ENCODE assay signal across 9 cellular contexts in genomic region chr13:31742102-31742695, GRCh38. TPM values are rescaled to one million over a fixed set of nuclear protein-coding genes. Genes with fewer than 3 reads are reported as not detected.
DNase-seq lines count a peak whose midpoint lies in the region; ATAC-seq, FAIRE-seq and TF ChIP-seq lines count a peak whose summit lies in the region.
"Had no signal": no experiment of that assay in that cellular context is flagged by ENCODE, and none has a peak within 500 bp of the region (broad histone marks: within the 10 kb centered on the region; RNA-seq: fewer than 3 reads in every experiment).

No MANE protein-coding gene starts in this region.

- CTCF ChIA-PET in GM12878 (lab: Yijun Ruan, JAX) = interaction anchor here (1.0 to 3.7 kb wide), 4 partner anchors 267 to 500 kb away, joined by 3 to 52 read pairs (median 4); no protein-coding TSS in a partner anchor

- H3K4me2 ChIP-seq in H9 (ENCODE audit: insufficient read depth, insufficient read length, low read length) (no peak overlapping the region), GM12878 (ENCODE audit: control insufficient read depth, insufficient read depth) (no peak overlapping the region)

- TF ChIP-seq EP300 in GM12878 (IDR thresholded peaks at IDR 0.05; ENCODE audit: borderline replicate concordance in 1 of 2, control insufficient read depth in 1 of 2, low read depth in 2 of 2, low read length in 2 of 2) = no peak

- H2AK5ac ChIP-seq in H9 (ENCODE audit: insufficient read length, low read length) = no peak overlapping the region

- H3K27me3 ChIP-seq in H9 (ENCODE audit: insufficient read depth, low read length) = no peaks in the 10 kb centered on the region
- H3K27me3 ChIP-seq in GM12878 (replicated peaks in 1 of 2; ENCODE audit: control insufficient read depth in 2 of 2, insufficient read depth in 2 of 2, low read length in 1 of 2) = no peaks in the 10 kb centered on the region; a peak in 1 of 4 replicates

- BruUV-seq in GM12878 (replicated peaks; lab: Mats Ljungman, UMichigan) = no TSS peak

- no peaks in the 10 kb centered on the region for H3K27me3 Mint-ChIP-seq in H9 (ENCODE audit: low read depth)

- H3K23me2 ChIP-seq in H9 (ENCODE audit: insufficient read length, low read depth, low read length, poor library complexity, severe bottlenecking) = no peaks in the 10 kb centered on the region

- intact Hi-C loops in GM12878 (cut with micrococcal nuclease; ENCODE audit: unreplicated experiment) = loop anchor here (1.0 to 5.0 kb wide), 3 partner anchors 205 to 506 kb away; no protein-coding TSS in a partner anchor

- peaks cover 2 to 8% of the 10 kb centered on the region in 2 experiments; a peak in 3 of 4 replicates for H3K4me1 Mint-ChIP-seq in H9

- in situ Hi-C loops in GM12878 (cut with MboI) = no loop called here

- no peak overlapping the region for H2BK12ac ChIP-seq in H9 (ENCODE audit: insufficient read length, low read depth, low read length)

- no peaks in the 10 kb centered on the region for H3K36me3 Mint-ChIP-seq in H9 (ENCODE audit: insufficient read depth in 1 of 3, low read depth in 3 of 3)

- no peak overlapping the region for H2BK5ac ChIP-seq in H9 (ENCODE audit: insufficient read length, low read length)

- no peak overlapping the region for H3K18ac ChIP-seq in H9 (ENCODE audit: insufficient read length, low read depth, low read length)

- peak; percentile 86 for TF ChIP-seq RAD21 in GM12878 (IDR thresholded peaks at IDR 0.05; ENCODE audit: insufficient read depth, low read depth, low read length)

- no peak overlapping the region for H2BK20ac ChIP-seq in H9 (ENCODE audit: low read depth, low read length, poor library complexity, severe bottlenecking)

- H3K9me3 ChIP-seq in H9 (ENCODE audit: control insufficient read depth, low read depth, low read length) (no peaks in the 10 kb centered on the region), GM12878 (replicated peaks; ENCODE audit: control insufficient read depth, insufficient read depth, low read length) (no peaks in the 10 kb centered on the region)

- RAD21 ChIA-PET in GM12878 (lab: Charles Lee; ENCODE audit: unreplicated experiment) = interaction anchor here (0.6 to 1.9 kb wide), 3 partner anchors 305 to 506 kb away, joined by 3 to 13 read pairs (median 5); no protein-coding TSS in a partner anchor

- DNase-seq in H9 (peak; percentile 66), MV-4-11 (lab: John Stamatoyannopoulos, UW) (peak; percentile 52), T-helper 22 cell (ENCODE audit: low read depth) (peak; percentile 17), GM12878 (ENCODE audit: low read depth, low spot score) (peak; percentile 8), iPS-NIHi7 (ENCODE audit: extremely low spot score) (peak; percentile 75)
- DNase-seq in stimulated activated CD4-positive, alpha-beta T cell treated with anti-CD3 and anti-CD28 coated beads, Interleukin-12 subunit alpha, Interleukin-12 subunit beta, amount 100 ng/mL, for 4 hours = peak; percentile 38

- no peaks in the 10 kb centered on the region; a peak in 1 of 5 replicates for H3K9me3 Mint-ChIP-seq in H9

- no peak overlapping the region for H3K27ac ChIP-seq in H9 (ENCODE audit: insufficient read length, low read depth, low read length)
- no peak overlapping the region for H3K27ac ChIP-seq in GM12878 (ENCODE audit: control insufficient read depth, insufficient read depth)

- H3K4me3 ChIP-seq in GM12878 = no peak overlapping the region

- no CpG with 5 or more reads among the region's 7 CpGs for WGBS in H9 (ENCODE audit: extremely low coverage, insufficient read length, low lambda C conversion rate)
- 12% methylated on average over 7 of the region's 7 CpGs for WGBS in GM12878 (ENCODE audit: insufficient coverage, insufficient replicate concordance, low lambda C conversion rate, missing lambda C conversion rate)

- TF ChIP-seq CTCF in GM12872 (IDR thresholded peaks at IDR 0.05; ENCODE audit: insufficient read depth, low read depth, low read length) = peak; percentile 94
- TF ChIP-seq CTCF in H9 (conservative IDR thresholded peaks at IDR 0.05) = peak; percentile 99
- peak; percentile 92 to 95 (median 93) for TF ChIP-seq CTCF in GM12878 (IDR thresholded peaks at IDR 0.05 in 2 of 3, conservative IDR thresholded peaks at IDR 0.05 in 1 of 3; ENCODE audit: control insufficient read depth in 2 of 3, extremely low read depth in 1 of 3, insufficient read depth in 1 of 3, low read depth in 3 of 3, low read length in 3 of 3)

- no peak overlapping the region for H3K56ac ChIP-seq in H9 (ENCODE audit: insufficient read length, low read depth, low read length)

- H4K5ac ChIP-seq in H9 (ENCODE audit: insufficient read length, low read depth, low read length) = no peak overlapping the region

- H4K20me1 ChIP-seq in H9 (ENCODE audit: control insufficient read depth, insufficient read depth, insufficient read length) = peaks cover 2% of the 10 kb centered on the region
- no peaks in the 10 kb centered on the region for H4K20me1 ChIP-seq in GM12878 (ENCODE audit: control insufficient read depth, insufficient read depth)

- H3K27ac Mint-ChIP-seq in H9 = no peak overlapping the region

- no peak overlapping the region for H3K14ac ChIP-seq in H9 (ENCODE audit: insufficient read depth, low read length)

- no peak overlapping the region for H3K9ac ChIP-seq in H9 (ENCODE audit: extremely low read depth, insufficient read length, low read length)
- H3K9ac ChIP-seq in GM12878 (ENCODE audit: control insufficient read depth, insufficient read depth, low read length) = no peak overlapping the region

- no peak overlapping the region for H3K23ac ChIP-seq in H9 (ENCODE audit: insufficient read length, low read depth, low read length)

- H3K4ac ChIP-seq in H9 (ENCODE audit: low read depth, low read length) = no peak overlapping the region

- H4K91ac ChIP-seq in H9 (ENCODE audit: insufficient read length, low read depth, low read length) = no peak overlapping the region

- peak overlapping the region; percentile 53 for H2AFZ ChIP-seq in H9 (ENCODE audit: low read length)
- H2AFZ ChIP-seq in GM12878 (ENCODE audit: control insufficient read depth, low read depth, low read length) = no peak overlapping the region

- no peaks in the 10 kb centered on the region; the same call in 1 of the 2 replicates for H3K4me1 ChIP-seq in H9 (ENCODE audit: insufficient read depth, low read length)
- no peaks in the 10 kb centered on the region for H3K4me1 ChIP-seq in GM12878 (ENCODE audit: control insufficient read depth, insufficient read depth, low read length)

- SMC1A ChIA-PET in GM12878 (lab: Charles Lee; ENCODE audit: uncharacterized antibody, unreplicated experiment) = interaction anchor here (1.3 to 3.2 kb wide), 3 partner anchors 15 to 506 kb away, joined by 3 to 18 read pairs (median 3); no protein-coding TSS in a partner anchor

- H3K4me3 Mint-ChIP-seq in H9 = no peak overlapping the region

- H3T11ph ChIP-seq in H9 (ENCODE audit: low read length) = no peak overlapping the region

- no peak for TF ChIP-seq POLR2A in GM12878 (IDR thresholded peaks at IDR 0.05; ENCODE audit: low read depth, low read length)

- FAIRE-seq in GM12878 (lab: Jason Lieb, UNC) = peak; percentile 87

- H3K79me1 ChIP-seq in H9 (ENCODE audit: insufficient read depth, low read depth, low read length, poor library complexity, severe bottlenecking) = no peaks in the 10 kb centered on the region

- H2BK120ac ChIP-seq in H9 (ENCODE audit: low read depth, low read length, poor library complexity, severe bottlenecking) = no peak overlapping the region

- POLR2A ChIA-PET in GM12878 (lab: Charles Lee) = no interaction called here

- ATAC-seq in GM12878 = peak; percentile 96
- ATAC-seq in HG03039 (IDR thresholded peaks at IDR 0.05; ENCODE audit: unreplicated experiment) = no peak

- H3K36me3 ChIP-seq in GM12878 (ENCODE audit: control insufficient read depth in 2 of 2, insufficient read depth in 2 of 2, low read length in 1 of 2) = no peaks in the 10 kb centered on the region

- no peaks in the 10 kb centered on the region for H3K79me2 ChIP-seq in H9 (ENCODE audit: insufficient read depth, low read length)
- H3K79me2 ChIP-seq in GM12878 (ENCODE audit: control insufficient read depth, insufficient read depth, low read length) = no peaks in the 10 kb centered on the region

- H4K8ac ChIP-seq in H9 (replicated peaks; ENCODE audit: insufficient read length, low read depth, low read length) = no peak overlapping the region

- no peak overlapping the region for H2BK15ac ChIP-seq in H9 (ENCODE audit: low read depth, low read length)

TF ChIP-seq in GM12878, 131 proteins besides CTCF, POLR2A, EP300 and RAD21 (continues in another document):
- TF ChIP-seq ELK1 (IDR thresholded peaks at IDR 0.05; ENCODE audit: low read depth, low read length) = no peak

RNA-seq across cellular contexts. Expression of gene RXFP2, which starts 2.9 kb away (rescaled TPM):
- not detected in 2 replicates for total RNA-seq in H9 (2021)
- total RNA-seq in GM12878 (2013; cell fraction: nucleolus; rRNA removed) = not detected in 2 replicates
- total RNA-seq in GM12878 (2014; rRNA removed) = not detected in 2 replicates
- total RNA-seq in GM12878 (2014; rRNA removed; fragmentation: Illumina TruSeq; extraction: Trizol) = not detected in 2 replicates
- not detected in 2 replicates for total RNA-seq in GM12878 (2021)
- polyA plus RNA-seq in GM12878 (2011; ENCODE audit: low read depth) = not detected
- 0.05 TPM in 1 of 2 replicates, not detected in the other for polyA plus RNA-seq in GM12878 (2011; rRNA removed)
- polyA plus RNA-seq in GM12878 (2011; cell fraction: cytosol; rRNA removed) = not detected in 2 replicates
- 0.10 TPM in 1 of 2 replicates, not detected in the other for polyA plus RNA-seq in GM12878 (2011; cell fraction: nucleus; rRNA removed)
- not detected in 2 replicates for polyA plus RNA-seq in GM12878 (2012)
- 0.01 TPM in 1 of 2 replicates, not detected in the other for polyA plus RNA-seq in GM12878 (2014; fragmentation: Illumina TruSeq; extraction: Trizol)
- polyA plus RNA-seq in GM12878 (2014; fragmentation: Nextera tagmentation; extraction: Ambion mirVana) = not detected
- polyA plus RNA-seq in GM12878 (2014; rRNA removed) = not detected in 2 replicates
- not detected for polyA plus RNA-seq in GM12878 (2016; fragmentation: Nextera tagmentation; extraction: Ambion mirVana)
- not detected in 2 replicates for polyA minus RNA-seq in GM12878 (2011; rRNA and poly(A)+ RNA removed)
- not detected in 2 replicates for polyA minus RNA-seq in GM12878 (2011; cell fraction: cytosol; rRNA and poly(A)+ RNA removed)
- polyA minus RNA-seq in GM12878 (2011; cell fraction: nucleus; rRNA and poly(A)+ RNA removed) = not detected in 2 replicates
- polyA plus RNA-seq: thymus had no signal

Comparison
In these comparisons a context has a peak if more than half of its experiments do, and no peak if none do; other contexts are left out.
1. DNase-seq: peak in every context shown above with its lines; median percentile 75 in iPS-NIHi7; 66 in H9; 52 in MV-4-11; 38 in stimulated activated CD4-positive, alpha-beta T cell treated with anti-CD3 and anti-CD28 coated beads, Interleukin-12 subunit alpha, Interleukin-12 subunit beta, amount 100 ng/mL, for 4 hours; 17 in T-helper 22 cell; 8 in GM12878.